Comparison of ENCODE assay signal across 1 cellular context in genomic region chr14:100726467-100726811, GRCh38.
TF ChIP-seq lines count a peak whose summit lies in the region.

No MANE protein-coding gene starts in this region.

TF ChIP-seq in K562, 482 proteins besides CTCF, POLR2A, EP300 and RAD21 (continued from another document and continues in another):
- TF ChIP-seq ZBTB33 (CRISPR knock-in tag; IDR thresholded peaks at IDR 0.05) = peak; percentile 45; the same call in 1 of the 2 replicates
- no peak for TF ChIP-seq CREBBP (IDR thresholded peaks at IDR 0.05; ENCODE audit: low read depth, low read length)
- no peak for TF ChIP-seq TFAP4 (CRISPR knock-in tag; IDR thresholded peaks at IDR 0.05; ENCODE audit: borderline replicate concordance)
- TF ChIP-seq GTF2F1 (IDR thresholded peaks at IDR 0.05; ENCODE audit: low read depth, low read length) = no peak
- TF ChIP-seq STAG1 (CRISPR knock-in tag; IDR thresholded peaks at IDR 0.05; ENCODE audit: borderline replicate concordance) = 0 out of 2 replicates have a peak, but pooled peaks have one; percentile 35
- TF ChIP-seq ZNF324 (CRISPR knock-in tag; IDR thresholded peaks at IDR 0.05) = no peak
- no peak for TF ChIP-seq FOSL1 (tag; conservative IDR thresholded peaks at IDR 0.05)
- peak; percentile 73; the same call in 1 of the 2 replicates for TF ChIP-seq FOXP4 (CRISPR knock-in tag; IDR thresholded peaks at IDR 0.05; ENCODE audit: borderline replicate concordance)
- TF ChIP-seq NFXL1 (CRISPR knock-in tag; IDR thresholded peaks at IDR 0.05) = no peak
- TF ChIP-seq CEBPG (CRISPR knock-in tag; IDR thresholded peaks at IDR 0.05) = peak; percentile 37; the same call in 1 of the 2 replicates
- no peak for TF ChIP-seq CEBPG (tag; conservative IDR thresholded peaks at IDR 0.05 in 1 of 2, IDR thresholded peaks at IDR 0.05 in 1 of 2)
- peak; percentile 80; the same call in 1 of the 2 replicates for TF ChIP-seq ZBTB43 (CRISPR knock-in tag; IDR thresholded peaks at IDR 0.05)
- no peak for TF ChIP-seq BCLAF1 (IDR thresholded peaks at IDR 0.05; ENCODE audit: borderline replicate concordance in 1 of 2, control insufficient read depth in 1 of 2, low read depth in 2 of 2, low read length in 1 of 2)
- TF ChIP-seq E2F4 (CRISPR knock-in tag; IDR thresholded peaks at IDR 0.05; ENCODE audit: low read depth) = peak; percentile 48; the same call in 1 of the 2 replicates
- no peak for TF ChIP-seq FIP1L1 (IDR thresholded peaks at IDR 0.05; ENCODE audit: low read depth, low read length, poor library complexity, severe bottlenecking)
- TF ChIP-seq RBBP5 (IDR thresholded peaks at IDR 0.05; ENCODE audit: borderline replicate concordance, insufficient read depth, low read length, poor library complexity, severe bottlenecking) = peak; percentile 35
- no peak for TF ChIP-seq ZNF280B (CRISPR knock-in tag; IDR thresholded peaks at IDR 0.05)
- no peak for TF ChIP-seq POLR3G (IDR thresholded peaks at IDR 0.05; ENCODE audit: extremely low read depth, insufficient read length, insufficient replicate concordance)
- no peak for TF ChIP-seq ETV6 (IDR thresholded peaks at IDR 0.05; ENCODE audit: borderline replicate concordance in 1 of 2, low read depth in 2 of 2, low read length in 1 of 2)
- TF ChIP-seq ETV6 (CRISPR knock-in tag; IDR thresholded peaks at IDR 0.05; ENCODE audit: borderline replicate concordance) = peak; percentile 83; the same call in 1 of the 2 replicates
- TF ChIP-seq RBM22 (IDR thresholded peaks at IDR 0.05; ENCODE audit: low read depth, low read length, poor library complexity, severe bottlenecking) = no peak
- peak; percentile 95 for TF ChIP-seq MAX (CRISPR knock-in tag; IDR thresholded peaks at IDR 0.05)
- TF ChIP-seq NUFIP1 (IDR thresholded peaks at IDR 0.05; ENCODE audit: partially characterized antibody) = no peak
- no peak for TF ChIP-seq KHSRP (IDR thresholded peaks at IDR 0.05)
- no peak for TF ChIP-seq HOMEZ (CRISPR knock-in tag; IDR thresholded peaks at IDR 0.05)
- TF ChIP-seq RBFOX2 (IDR thresholded peaks at IDR 0.05; ENCODE audit: low read depth, low read length) = no peak
